9 cellular contexts compared by ENCODE assay signal in the genomic region with DNA sequence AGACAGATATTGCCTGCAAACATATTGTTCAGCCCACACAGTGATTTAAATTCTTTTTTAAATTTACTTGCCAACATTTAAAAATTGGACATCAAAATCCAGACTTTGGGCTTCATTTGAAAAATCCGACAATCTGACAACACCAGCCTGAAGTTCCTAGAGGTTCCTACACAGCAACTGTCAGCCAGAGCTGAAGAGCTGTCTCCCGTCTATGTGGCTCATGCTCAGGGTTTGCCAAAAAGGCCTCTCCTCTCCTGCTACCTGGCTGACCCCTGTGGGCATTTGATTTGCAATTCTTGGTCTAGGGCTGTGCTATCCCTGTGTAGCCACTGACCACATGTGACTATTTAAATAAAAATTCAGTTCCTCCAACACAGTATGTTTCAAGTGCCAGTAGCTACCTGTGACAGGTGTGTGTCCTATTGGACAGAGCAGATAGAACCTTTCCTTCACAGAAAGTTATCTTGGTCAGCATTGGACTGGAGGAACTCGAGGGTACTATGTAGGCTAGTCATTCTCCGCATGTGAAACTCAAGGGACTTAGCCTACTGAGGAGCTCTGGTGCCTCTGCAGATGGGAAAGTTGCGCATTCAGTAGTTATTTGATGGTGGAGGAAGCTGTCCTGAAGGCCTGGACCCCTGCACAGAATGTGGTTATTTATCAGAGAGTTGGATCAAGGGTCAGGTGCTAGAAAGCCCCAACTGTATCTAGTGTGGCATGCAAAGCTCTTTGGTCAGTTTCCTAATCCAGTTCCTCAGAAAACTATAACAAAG. TPM values are rescaled to one million over a fixed set of nuclear protein-coding genes. Genes with fewer than 3 reads are reported as not detected.
DNase-seq lines count a peak whose midpoint lies in the region; ATAC-seq, FAIRE-seq and TF ChIP-seq lines count a peak whose summit lies in the region.
"Had no signal": no experiment of that assay in that cellular context is flagged by ENCODE, and none has a peak within 500 bp of the region (broad histone marks: within the 10 kb centered on the region; RNA-seq: fewer than 3 reads in every experiment).

No MANE protein-coding gene starts in this region.

- no peaks in the 10 kb centered on the region for H3K27me3 Mint-ChIP-seq in activated T-cell treated with anti-CD3 and anti-CD28 coated beads, Interleukin-2, amount 50 U/mL, for 24 hours

- H3K4me1 Mint-ChIP-seq in activated T-cell treated with anti-CD3 and anti-CD28 coated beads, Interleukin-2, amount 50 U/mL, for 24 hours (ENCODE audit: low read depth) = peaks cover 59% of the 10 kb centered on the region

- H2AFZ ChIP-seq in keratinocyte (ENCODE audit: control insufficient read depth, low read length) = no peak overlapping the region

- DNase-seq in activated T-cell treated with anti-CD3 and anti-CD28 coated beads, Interleukin-2, amount 50 U/mL, for 24 hours = no peak
- DNase-seq in activated T-cell treated with anti-CD3 and anti-CD28 coated beads for 4 hours = no peak
- DNase-seq in UCSD-AML1 (lab: John Stamatoyannopoulos, UW; ENCODE audit: unreplicated experiment) = peak; percentile 20
- no peak for DNase-seq in keratinocyte (ENCODE audit: low read depth, low spot score)
- no peak for DNase-seq in thoracic aorta (ENCODE audit: low spot score)
- no peak for DNase-seq in mucosa of gallbladder (ENCODE audit: low spot score)
- no peak for DNase-seq in HCEC 1CT
- DNase-seq: NCI-H2029 had no signal

- H3K9me1 ChIP-seq in keratinocyte (ENCODE audit: control insufficient read depth, extremely low read depth, insufficient read depth, low read length) = no peaks in the 10 kb centered on the region

- no peak overlapping the region for H3K9ac ChIP-seq in keratinocyte (ENCODE audit: control insufficient read depth, extremely low read depth, insufficient read depth, low read length)

- no peak overlapping the region for H3K4me3 ChIP-seq in keratinocyte (ENCODE audit: control insufficient read depth in 2 of 3, extremely low read depth in 1 of 3, insufficient read depth in 2 of 3, low read depth in 1 of 3, low read length in 3 of 3)
- H3K4me3 ChIP-seq in thoracic aorta = no peak overlapping the region

- TF ChIP-seq CTCF in keratinocyte (optimal IDR thresholded peaks at IDR 0.05 in 1 of 3, IDR thresholded peaks at IDR 0.05 in 1 of 3, conservative IDR thresholded peaks at IDR 0.05 in 1 of 3; ENCODE audit: extremely low read depth in 1 of 3, insufficient read depth in 2 of 3, low read length in 3 of 3) (no peak), thoracic aorta (IDR thresholded peaks at IDR 0.05) (no peak)

- H3K79me2 ChIP-seq in keratinocyte (ENCODE audit: control insufficient read depth, insufficient read depth, low read length) = peaks cover 28% of the 10 kb centered on the region

- ATAC-seq in thoracic aorta (ENCODE audit: insufficient number of reproducible peaks, low FRiP score, low read depth) = no peak
- ATAC-seq in GM21723 (IDR thresholded peaks at IDR 0.05; ENCODE audit: unreplicated experiment) = no peak

- H3K27ac Mint-ChIP-seq in activated T-cell treated with anti-CD3 and anti-CD28 coated beads, Interleukin-2, amount 50 U/mL, for 24 hours = peak overlapping the region; percentile 59

- dilution Hi-C loops in keratinocyte (cut with MboI; ENCODE audit: extremely low pct_ligation_motif_present, low sequenced_read_pairs) = no loop called here

- H3K36me3 ChIP-seq in keratinocyte (ENCODE audit: control insufficient read depth in 2 of 2, extremely low read depth in 1 of 2, insufficient read depth in 2 of 2, low read length in 2 of 2) = no peaks in the 10 kb centered on the region
- H3K36me3 ChIP-seq in thoracic aorta = no peaks in the 10 kb centered on the region

- H3K36me3 Mint-ChIP-seq in activated T-cell treated with anti-CD3 and anti-CD28 coated beads, Interleukin-2, amount 50 U/mL, for 24 hours (ENCODE audit: low read depth) = peaks cover 40% of the 10 kb centered on the region

- H3K9me3 ChIP-seq in keratinocyte (ENCODE audit: control insufficient read depth, low read depth, low read length) (no peaks in the 10 kb centered on the region), thoracic aorta (no peaks in the 10 kb centered on the region)

- H3K27ac ChIP-seq in keratinocyte (ENCODE audit: control insufficient read depth, insufficient read depth, low read length) (peak overlapping the region; percentile 98), thoracic aorta (peak overlapping the region; percentile 95 to 100)

- H3K27me3 ChIP-seq in keratinocyte (ENCODE audit: control insufficient read depth, extremely low read depth, insufficient read depth, low read length) = no peaks in the 10 kb centered on the region
- no peaks in the 10 kb centered on the region for H3K27me3 ChIP-seq in thoracic aorta (replicated peaks; ENCODE audit: insufficient read depth)

- H3K4me1 ChIP-seq in keratinocyte (ENCODE audit: control insufficient read depth, extremely low read depth, insufficient read depth, low read length) = peaks cover 65% of the 10 kb centered on the region
- peaks cover 59 to 72% of the 10 kb centered on the region in 2 donors for H3K4me1 ChIP-seq in thoracic aorta (ENCODE audit: control insufficient read depth in 1 of 2, low read depth in 2 of 2)

- H3K9me3 Mint-ChIP-seq in activated T-cell treated with anti-CD3 and anti-CD28 coated beads, Interleukin-2, amount 50 U/mL, for 24 hours = no peaks in the 10 kb centered on the region

- H3K4me2 ChIP-seq in keratinocyte (ENCODE audit: control insufficient read depth, extremely low read depth, insufficient read depth, low read depth, low read length) = peak overlapping the region; percentile 28

- H3K4me3 Mint-ChIP-seq in activated T-cell treated with anti-CD3 and anti-CD28 coated beads, Interleukin-2, amount 50 U/mL, for 24 hours = peak overlapping the region; percentile 28

- FAIRE-seq in keratinocyte (lab: Jason Lieb, UNC) = no peak

- no peaks in the 10 kb centered on the region for H4K20me1 ChIP-seq in keratinocyte (ENCODE audit: control insufficient read depth, extremely low read depth, insufficient read depth, low read length)

RNA-seq across cellular contexts. Expression of a gene that starts 2.7 kb away (rescaled TPM):
- polyA plus RNA-seq in keratinocyte = 13.1 to 27.1 TPM (median 21.7 TPM) in 3 replicates
- polyA plus RNA-seq in keratinocyte (2011; ENCODE audit: low read depth) = 13.0 TPM
- polyA plus RNA-seq in keratinocyte (2011; cell fraction: cytosol; rRNA removed) = 19.7 and 28.4 TPM in 2 replicates
- polyA plus RNA-seq in keratinocyte (2011; cell fraction: nucleus; rRNA removed) = 6.4 and 10.7 TPM in 2 replicates
- polyA plus RNA-seq in keratinocyte (2012; ENCODE audit: low replicate concordance) = 22.6 and 25.4 TPM in 2 replicates
- polyA minus RNA-seq in keratinocyte = 2.3 to 12.0 TPM (median 5.1 TPM) in 3 replicates
- polyA minus RNA-seq in keratinocyte (2011; cell fraction: cytosol; rRNA and poly(A)+ RNA removed) = 16.9 TPM
- 0.85 and 1.8 TPM in 2 replicates for polyA minus RNA-seq in keratinocyte (2011; cell fraction: nucleus; rRNA and poly(A)+ RNA removed)
- total RNA-seq in thoracic aorta (10 to 100 TPM; 18.7 to 34.9 TPM), mucosa of gallbladder (28.6 TPM)

RNA-seq across cellular contexts. Expression of a gene that starts 3.1 kb away (rescaled TPM):
- 8.0 to 10.0 TPM (median 9.4 TPM) in 3 replicates for polyA plus RNA-seq in keratinocyte
- polyA plus RNA-seq in keratinocyte (2011; ENCODE audit: low read depth) = 14.8 TPM
- polyA plus RNA-seq in keratinocyte (2011; cell fraction: cytosol; rRNA removed) = 7.1 and 9.8 TPM in 2 replicates
- 12.2 and 15.4 TPM in 2 replicates for polyA plus RNA-seq in keratinocyte (2011; cell fraction: nucleus; rRNA removed)
- 11.5 and 28.0 TPM in 2 replicates for polyA plus RNA-seq in keratinocyte (2012; ENCODE audit: low replicate concordance)
- 18.5 to 29.4 TPM (median 27.1 TPM) in 3 replicates for polyA minus RNA-seq in keratinocyte
- polyA minus RNA-seq in keratinocyte (2011; cell fraction: cytosol; rRNA and poly(A)+ RNA removed) = 14.8 TPM
- 13.1 and 21.9 TPM in 2 replicates for polyA minus RNA-seq in keratinocyte (2011; cell fraction: nucleus; rRNA and poly(A)+ RNA removed)
- total RNA-seq in thoracic aorta = 10 to 100 TPM; 25.3 to 28.0 TPM
- total RNA-seq in mucosa of gallbladder = 22.2 TPM
